In genomic region chr4:181301735-181302380, GRCh38 we compare ENCODE assay signal across 7 cellular contexts.
DNase-seq lines count a peak whose midpoint lies in the region; ATAC-seq and TF ChIP-seq lines count a peak whose summit lies in the region.

No MANE protein-coding gene starts in this region.

- H3K9ac ChIP-seq in Karpas-422 (ENCODE audit: low read length) = no peak overlapping the region

- intact Hi-C loops in right cardiac atrium (cut with DNase I) (no loop called here), upper lobe of right lung (cut with DNase I) (no loop called here)

- 36% methylated on average over 7 of the region's 7 CpGs for WGBS in right cardiac atrium

- H3K36me3 ChIP-seq in Karpas-422 (ENCODE audit: insufficient read depth, low read length) (no peaks in the 10 kb centered on the region), upper lobe of right lung (no peaks in the 10 kb centered on the region)

- H3K27ac ChIP-seq in Karpas-422 (ENCODE audit: low read length) = no peak overlapping the region
- H3K27ac ChIP-seq in right cardiac atrium (ENCODE audit: low read length) = no peak overlapping the region
- no peak overlapping the region for H3K27ac ChIP-seq in upper lobe of right lung

- no peaks in the 10 kb centered on the region for H4K20me1 ChIP-seq in Karpas-422 (ENCODE audit: insufficient read depth, low read depth, low read length)

- no peak overlapping the region for H2AFZ ChIP-seq in Karpas-422 (ENCODE audit: low read length)

- H3K4me1 ChIP-seq in Karpas-422 (ENCODE audit: low read length) = no peaks in the 10 kb centered on the region
- H3K4me1 ChIP-seq in right cardiac atrium (ENCODE audit: control insufficient read depth, insufficient read depth, low read length) = no peaks in the 10 kb centered on the region
- no peaks in the 10 kb centered on the region for H3K4me1 ChIP-seq in upper lobe of right lung

- no peak overlapping the region for H3K4me2 ChIP-seq in Karpas-422 (ENCODE audit: low read depth, low read length, poor library complexity, severe bottlenecking)

- in situ Hi-C loops in G401 (cut with HindIII; ENCODE audit: low sequenced_read_pairs) (no loop called here), SK-MEL-5 (cut with HindIII; ENCODE audit: low pct_unique_long_range_greater_than_20kb, low sequenced_read_pairs) (no loop called here)

- no peaks in the 10 kb centered on the region for H3K9me2 ChIP-seq in Karpas-422 (replicated peaks; ENCODE audit: insufficient read depth, low read length)

- H3K4me3 ChIP-seq in Karpas-422 (ENCODE audit: low read length) (no peak overlapping the region), right cardiac atrium (ENCODE audit: low read length) (no peak overlapping the region), upper lobe of right lung (no peak overlapping the region)

- DNase-seq in G401 (ENCODE audit: low spot score) (peak; percentile 6), Karpas-422 (peak; percentile 74), SK-MEL-5 (ENCODE audit: low read depth, low spot score) (peak; percentile 77), right cardiac atrium (peak in 2 of 3 donors; percentile 28 to 42), upper lobe of right lung (peak; percentile 66)

- no peaks in the 10 kb centered on the region for H3K9me3 ChIP-seq in Karpas-422 (ENCODE audit: low read length)
- H3K9me3 ChIP-seq in right cardiac atrium (ENCODE audit: control insufficient read depth, low read length) = no peaks in the 10 kb centered on the region
- H3K9me3 ChIP-seq in upper lobe of right lung = no peaks in the 10 kb centered on the region

- TF ChIP-seq CTCF in upper lobe of right lung (IDR thresholded peaks at IDR 0.05) = peak; percentile 52

- no peaks in the 10 kb centered on the region for H3K79me2 ChIP-seq in Karpas-422 (ENCODE audit: low read length)

- ATAC-seq in GM19397 (IDR thresholded peaks at IDR 0.05; ENCODE audit: unreplicated experiment) = peak; percentile 64
- no peak for ATAC-seq in right cardiac atrium
- ATAC-seq in upper lobe of right lung = peak; percentile 64
- no peak for ATAC-seq in activated CD4-positive, CD25-positive, alpha-beta regulatory T cell treated with anti-CD3 and anti-CD28 coated beads, Interleukin-2, amount 50 U/mL, for 24 hours

- H3K27me3 ChIP-seq in Karpas-422 (ENCODE audit: low read length) = no peaks in the 10 kb centered on the region
- no peaks in the 10 kb centered on the region for H3K27me3 ChIP-seq in right cardiac atrium (ENCODE audit: control insufficient read depth, insufficient read depth)
- H3K27me3 ChIP-seq in upper lobe of right lung = no peaks in the 10 kb centered on the region

Comparison
In these comparisons a context has a peak if more than half of its experiments do, and no peak if none do; other contexts are left out.
1. DNase-seq: peak in every context shown above with its lines; median percentile 77 in SK-MEL-5; 74 in Karpas-422; 66 in upper lobe of right lung; 35 in right cardiac atrium; 6 in G401.
2. ATAC-seq: peak in GM19397 (single experiment) and upper lobe of right lung (single experiment); none in right cardiac atrium (0 of 2) and activated CD4-positive, CD25-positive, alpha-beta regulatory T cell treated with anti-CD3 and anti-CD28 coated beads, Interleukin-2, amount 50 U/mL, for 24 hours (0 of 2).